Comparison of ENCODE assay signal across 1 cellular context in the genomic region with DNA sequence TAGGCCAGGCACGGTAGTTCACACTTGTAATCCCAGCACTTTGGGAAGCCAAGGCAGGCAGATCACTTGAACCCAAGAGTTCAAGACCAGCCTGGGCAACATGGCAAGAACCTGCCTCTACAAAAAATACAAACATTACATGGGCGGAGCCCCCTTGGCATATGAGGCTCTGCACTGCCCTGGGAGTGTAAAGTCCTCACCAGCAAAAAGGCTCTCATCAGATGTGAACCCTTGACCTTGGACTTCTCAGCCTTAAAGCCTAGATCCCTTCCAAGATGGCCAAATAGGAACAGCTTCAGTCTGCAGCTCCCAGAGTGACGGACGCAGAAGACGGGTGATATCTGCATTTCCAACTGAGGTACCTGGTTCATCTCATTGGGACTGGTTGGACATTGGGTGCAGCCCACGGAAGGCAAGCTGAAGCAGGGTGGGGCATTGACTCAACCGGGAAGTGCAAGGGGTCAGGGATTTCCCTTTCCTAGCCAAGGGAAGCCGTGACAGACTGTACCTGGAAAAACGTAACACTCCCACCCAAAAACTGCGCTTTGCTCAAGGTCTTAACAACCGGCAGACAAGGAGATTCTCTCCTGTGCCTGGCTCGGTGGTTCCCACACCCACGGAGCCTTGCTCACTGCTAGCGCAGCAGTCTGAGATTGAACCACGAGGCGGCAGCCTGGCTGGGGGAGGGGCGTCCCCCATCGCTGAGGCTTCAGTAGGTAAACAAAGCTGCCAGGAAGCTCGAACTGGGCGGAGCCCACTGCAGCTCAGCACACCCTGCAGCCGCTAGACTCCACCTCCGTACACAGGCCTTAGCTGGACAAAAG.
TF ChIP-seq lines count a peak whose summit lies in the region.
"Not testable (repeated sequence)": the region's sequence is repeated elsewhere in the genome, so short reads cannot be mapped to it uniquely, and the experiment has no call there.

No MANE protein-coding gene starts in this region.

TF ChIP-seq in K562, 482 proteins besides CTCF, POLR2A, EP300 and RAD21 (continued from another document and continues in another):
- TF ChIP-seq, protein P1, sequence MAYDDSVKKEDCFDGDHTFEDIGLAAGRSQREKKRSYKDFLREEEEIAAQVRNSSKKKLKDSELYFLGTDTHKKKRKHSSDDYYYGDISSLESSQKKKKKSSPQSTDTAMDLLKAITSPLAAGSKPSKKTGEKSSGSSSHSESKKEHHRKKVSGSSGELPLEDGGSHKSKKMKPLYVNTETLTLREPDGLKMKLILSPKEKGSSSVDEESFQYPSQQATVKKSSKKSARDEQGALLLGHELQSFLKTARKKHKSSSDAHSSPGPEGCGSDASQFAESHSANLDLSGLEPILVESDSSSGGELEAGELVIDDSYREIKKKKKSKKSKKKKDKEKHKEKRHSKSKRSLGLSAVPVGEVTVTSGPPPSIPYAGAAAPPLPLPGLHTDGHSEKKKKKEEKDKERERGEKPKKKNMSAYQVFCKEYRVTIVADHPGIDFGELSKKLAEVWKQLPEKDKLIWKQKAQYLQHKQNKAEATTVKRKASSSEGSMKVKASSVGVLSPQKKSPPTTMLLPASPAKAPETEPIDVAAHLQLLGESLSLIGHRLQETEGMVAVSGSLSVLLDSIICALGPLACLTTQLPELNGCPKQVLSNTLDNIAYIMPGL (CRISPR knock-in tag; IDR thresholded peaks at IDR 0.05): 0 out of 2 replicates have a peak, but pooled peaks have one; percentile 58
- peak; percentile 15; the same call in 1 of the 2 replicates for TF ChIP-seq JUN (IDR thresholded peaks at IDR 0.05; ENCODE audit: borderline replicate concordance, low read depth, low read length)
- TF ChIP-seq JUN (CRISPR knock-in tag; IDR thresholded peaks at IDR 0.05; ENCODE audit: borderline replicate concordance): not testable (repeated sequence)
- TF ChIP-seq, protein P2, sequence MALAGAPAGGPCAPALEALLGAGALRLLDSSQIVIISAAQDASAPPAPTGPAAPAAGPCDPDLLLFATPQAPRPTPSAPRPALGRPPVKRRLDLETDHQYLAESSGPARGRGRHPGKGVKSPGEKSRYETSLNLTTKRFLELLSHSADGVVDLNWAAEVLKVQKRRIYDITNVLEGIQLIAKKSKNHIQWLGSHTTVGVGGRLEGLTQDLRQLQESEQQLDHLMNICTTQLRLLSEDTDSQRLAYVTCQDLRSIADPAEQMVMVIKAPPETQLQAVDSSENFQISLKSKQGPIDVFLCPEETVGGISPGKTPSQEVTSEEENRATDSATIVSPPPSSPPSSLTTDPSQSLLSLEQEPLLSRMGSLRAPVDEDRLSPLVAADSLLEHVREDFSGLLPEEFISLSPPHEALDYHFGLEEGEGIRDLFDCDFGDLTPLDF (CRISPR knock-in tag; IDR thresholded peaks at IDR 0.05): peak; percentile 67; the same call in 1 of the 2 replicates
- TF ChIP-seq HIVEP1 (CRISPR knock-in tag; IDR thresholded peaks at IDR 0.05): 0 out of 2 replicates have a peak, but pooled peaks have one; percentile 33
- TF ChIP-seq SIN3A (IDR thresholded peaks at IDR 0.05; ENCODE audit: borderline replicate concordance in 2 of 2, control insufficient read depth in 1 of 2, low read depth in 2 of 2, low read length in 2 of 2): 0 out of 4 replicates have a peak, but pooled peaks of 1 of the 2 experiments have one; percentile 51
- TF ChIP-seq, protein P3, sequence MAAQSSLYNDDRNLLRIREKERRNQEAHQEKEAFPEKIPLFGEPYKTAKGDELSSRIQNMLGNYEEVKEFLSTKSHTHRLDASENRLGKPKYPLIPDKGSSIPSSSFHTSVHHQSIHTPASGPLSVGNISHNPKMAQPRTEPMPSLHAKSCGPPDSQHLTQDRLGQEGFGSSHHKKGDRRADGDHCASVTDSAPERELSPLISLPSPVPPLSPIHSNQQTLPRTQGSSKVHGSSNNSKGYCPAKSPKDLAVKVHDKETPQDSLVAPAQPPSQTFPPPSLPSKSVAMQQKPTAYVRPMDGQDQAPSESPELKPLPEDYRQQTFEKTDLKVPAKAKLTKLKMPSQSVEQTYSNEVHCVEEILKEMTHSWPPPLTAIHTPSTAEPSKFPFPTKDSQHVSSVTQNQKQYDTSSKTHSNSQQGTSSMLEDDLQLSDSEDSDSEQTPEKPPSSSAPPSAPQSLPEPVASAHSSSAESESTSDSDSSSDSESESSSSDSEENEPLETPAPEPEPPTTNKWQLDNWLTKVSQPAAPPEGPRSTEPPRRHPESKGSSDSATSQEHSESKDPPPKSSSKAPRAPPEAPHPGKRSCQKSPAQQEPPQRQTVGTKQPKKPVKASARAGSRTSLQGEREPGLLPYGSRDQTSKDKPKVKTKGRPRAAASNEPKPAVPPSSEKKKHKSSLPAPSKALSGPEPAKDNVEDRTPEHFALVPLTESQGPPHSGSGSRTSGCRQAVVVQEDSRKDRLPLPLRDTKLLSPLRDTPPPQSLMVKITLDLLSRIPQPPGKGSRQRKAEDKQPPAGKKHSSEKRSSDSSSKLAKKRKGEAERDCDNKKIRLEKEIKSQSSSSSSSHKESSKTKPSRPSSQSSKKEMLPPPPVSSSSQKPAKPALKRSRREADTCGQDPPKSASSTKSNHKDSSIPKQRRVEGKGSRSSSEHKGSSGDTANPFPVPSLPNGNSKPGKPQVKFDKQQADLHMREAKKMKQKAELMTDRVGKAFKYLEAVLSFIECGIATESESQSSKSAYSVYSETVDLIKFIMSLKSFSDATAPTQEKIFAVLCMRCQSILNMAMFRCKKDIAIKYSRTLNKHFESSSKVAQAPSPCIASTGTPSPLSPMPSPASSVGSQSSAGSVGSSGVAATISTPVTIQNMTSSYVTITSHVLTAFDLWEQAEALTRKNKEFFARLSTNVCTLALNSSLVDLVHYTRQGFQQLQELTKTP (IDR thresholded peaks at IDR 0.05; ENCODE audit: low read depth in 1 of 2, partially characterized antibody in 2 of 2): peak in 1 of 2 experiments; percentile 82
- TF ChIP-seq, protein P4, sequence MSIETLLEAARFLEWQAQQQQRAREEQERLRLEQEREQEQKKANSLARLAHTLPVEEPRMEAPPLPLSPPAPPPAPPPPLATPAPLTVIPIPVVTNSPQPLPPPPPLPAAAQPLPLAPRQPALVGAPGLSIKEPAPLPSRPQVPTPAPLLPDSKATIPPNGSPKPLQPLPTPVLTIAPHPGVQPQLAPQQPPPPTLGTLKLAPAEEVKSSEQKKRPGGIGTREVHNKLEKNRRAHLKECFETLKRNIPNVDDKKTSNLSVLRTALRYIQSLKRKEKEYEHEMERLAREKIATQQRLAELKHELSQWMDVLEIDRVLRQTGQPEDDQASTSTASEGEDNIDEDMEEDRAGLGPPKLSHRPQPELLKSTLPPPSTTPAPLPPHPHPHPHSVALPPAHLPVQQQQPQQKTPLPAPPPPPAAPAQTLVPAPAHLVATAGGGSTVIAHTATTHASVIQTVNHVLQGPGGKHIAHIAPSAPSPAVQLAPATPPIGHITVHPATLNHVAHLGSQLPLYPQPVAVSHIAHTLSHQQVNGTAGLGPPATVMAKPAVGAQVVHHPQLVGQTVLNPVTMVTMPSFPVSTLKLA (conservative IDR thresholded peaks at IDR 0.05): peak; percentile 90 to 95
- TF ChIP-seq CBX1 (IDR thresholded peaks at IDR 0.05; ENCODE audit: low read depth): peak; percentile 80; the same call in 1 of the 2 replicates
- 0 out of 2 replicates have a peak, but pooled peaks have one; percentile 25 for TF ChIP-seq POLR2AphosphoS5 (IDR thresholded peaks at IDR 0.05; ENCODE audit: control insufficient read depth, insufficient read depth, low read depth, low read length)
- TF ChIP-seq, protein P5, sequence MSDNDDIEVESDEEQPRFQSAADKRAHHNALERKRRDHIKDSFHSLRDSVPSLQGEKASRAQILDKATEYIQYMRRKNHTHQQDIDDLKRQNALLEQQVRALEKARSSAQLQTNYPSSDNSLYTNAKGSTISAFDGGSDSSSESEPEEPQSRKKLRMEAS (CRISPR knock-in tag; IDR thresholded peaks at IDR 0.05): peak; percentile 98
- TF ChIP-seq ESRRA (IDR thresholded peaks at IDR 0.05; ENCODE audit: borderline replicate concordance, low read depth): peak; percentile 66; the same call in 1 of the 2 replicates
- TF ChIP-seq STAT5A (IDR thresholded peaks at IDR 0.05; ENCODE audit: borderline replicate concordance, low read length): peak; percentile 27; the same call in 1 of the 2 replicates
- TF ChIP-seq, protein P6, sequence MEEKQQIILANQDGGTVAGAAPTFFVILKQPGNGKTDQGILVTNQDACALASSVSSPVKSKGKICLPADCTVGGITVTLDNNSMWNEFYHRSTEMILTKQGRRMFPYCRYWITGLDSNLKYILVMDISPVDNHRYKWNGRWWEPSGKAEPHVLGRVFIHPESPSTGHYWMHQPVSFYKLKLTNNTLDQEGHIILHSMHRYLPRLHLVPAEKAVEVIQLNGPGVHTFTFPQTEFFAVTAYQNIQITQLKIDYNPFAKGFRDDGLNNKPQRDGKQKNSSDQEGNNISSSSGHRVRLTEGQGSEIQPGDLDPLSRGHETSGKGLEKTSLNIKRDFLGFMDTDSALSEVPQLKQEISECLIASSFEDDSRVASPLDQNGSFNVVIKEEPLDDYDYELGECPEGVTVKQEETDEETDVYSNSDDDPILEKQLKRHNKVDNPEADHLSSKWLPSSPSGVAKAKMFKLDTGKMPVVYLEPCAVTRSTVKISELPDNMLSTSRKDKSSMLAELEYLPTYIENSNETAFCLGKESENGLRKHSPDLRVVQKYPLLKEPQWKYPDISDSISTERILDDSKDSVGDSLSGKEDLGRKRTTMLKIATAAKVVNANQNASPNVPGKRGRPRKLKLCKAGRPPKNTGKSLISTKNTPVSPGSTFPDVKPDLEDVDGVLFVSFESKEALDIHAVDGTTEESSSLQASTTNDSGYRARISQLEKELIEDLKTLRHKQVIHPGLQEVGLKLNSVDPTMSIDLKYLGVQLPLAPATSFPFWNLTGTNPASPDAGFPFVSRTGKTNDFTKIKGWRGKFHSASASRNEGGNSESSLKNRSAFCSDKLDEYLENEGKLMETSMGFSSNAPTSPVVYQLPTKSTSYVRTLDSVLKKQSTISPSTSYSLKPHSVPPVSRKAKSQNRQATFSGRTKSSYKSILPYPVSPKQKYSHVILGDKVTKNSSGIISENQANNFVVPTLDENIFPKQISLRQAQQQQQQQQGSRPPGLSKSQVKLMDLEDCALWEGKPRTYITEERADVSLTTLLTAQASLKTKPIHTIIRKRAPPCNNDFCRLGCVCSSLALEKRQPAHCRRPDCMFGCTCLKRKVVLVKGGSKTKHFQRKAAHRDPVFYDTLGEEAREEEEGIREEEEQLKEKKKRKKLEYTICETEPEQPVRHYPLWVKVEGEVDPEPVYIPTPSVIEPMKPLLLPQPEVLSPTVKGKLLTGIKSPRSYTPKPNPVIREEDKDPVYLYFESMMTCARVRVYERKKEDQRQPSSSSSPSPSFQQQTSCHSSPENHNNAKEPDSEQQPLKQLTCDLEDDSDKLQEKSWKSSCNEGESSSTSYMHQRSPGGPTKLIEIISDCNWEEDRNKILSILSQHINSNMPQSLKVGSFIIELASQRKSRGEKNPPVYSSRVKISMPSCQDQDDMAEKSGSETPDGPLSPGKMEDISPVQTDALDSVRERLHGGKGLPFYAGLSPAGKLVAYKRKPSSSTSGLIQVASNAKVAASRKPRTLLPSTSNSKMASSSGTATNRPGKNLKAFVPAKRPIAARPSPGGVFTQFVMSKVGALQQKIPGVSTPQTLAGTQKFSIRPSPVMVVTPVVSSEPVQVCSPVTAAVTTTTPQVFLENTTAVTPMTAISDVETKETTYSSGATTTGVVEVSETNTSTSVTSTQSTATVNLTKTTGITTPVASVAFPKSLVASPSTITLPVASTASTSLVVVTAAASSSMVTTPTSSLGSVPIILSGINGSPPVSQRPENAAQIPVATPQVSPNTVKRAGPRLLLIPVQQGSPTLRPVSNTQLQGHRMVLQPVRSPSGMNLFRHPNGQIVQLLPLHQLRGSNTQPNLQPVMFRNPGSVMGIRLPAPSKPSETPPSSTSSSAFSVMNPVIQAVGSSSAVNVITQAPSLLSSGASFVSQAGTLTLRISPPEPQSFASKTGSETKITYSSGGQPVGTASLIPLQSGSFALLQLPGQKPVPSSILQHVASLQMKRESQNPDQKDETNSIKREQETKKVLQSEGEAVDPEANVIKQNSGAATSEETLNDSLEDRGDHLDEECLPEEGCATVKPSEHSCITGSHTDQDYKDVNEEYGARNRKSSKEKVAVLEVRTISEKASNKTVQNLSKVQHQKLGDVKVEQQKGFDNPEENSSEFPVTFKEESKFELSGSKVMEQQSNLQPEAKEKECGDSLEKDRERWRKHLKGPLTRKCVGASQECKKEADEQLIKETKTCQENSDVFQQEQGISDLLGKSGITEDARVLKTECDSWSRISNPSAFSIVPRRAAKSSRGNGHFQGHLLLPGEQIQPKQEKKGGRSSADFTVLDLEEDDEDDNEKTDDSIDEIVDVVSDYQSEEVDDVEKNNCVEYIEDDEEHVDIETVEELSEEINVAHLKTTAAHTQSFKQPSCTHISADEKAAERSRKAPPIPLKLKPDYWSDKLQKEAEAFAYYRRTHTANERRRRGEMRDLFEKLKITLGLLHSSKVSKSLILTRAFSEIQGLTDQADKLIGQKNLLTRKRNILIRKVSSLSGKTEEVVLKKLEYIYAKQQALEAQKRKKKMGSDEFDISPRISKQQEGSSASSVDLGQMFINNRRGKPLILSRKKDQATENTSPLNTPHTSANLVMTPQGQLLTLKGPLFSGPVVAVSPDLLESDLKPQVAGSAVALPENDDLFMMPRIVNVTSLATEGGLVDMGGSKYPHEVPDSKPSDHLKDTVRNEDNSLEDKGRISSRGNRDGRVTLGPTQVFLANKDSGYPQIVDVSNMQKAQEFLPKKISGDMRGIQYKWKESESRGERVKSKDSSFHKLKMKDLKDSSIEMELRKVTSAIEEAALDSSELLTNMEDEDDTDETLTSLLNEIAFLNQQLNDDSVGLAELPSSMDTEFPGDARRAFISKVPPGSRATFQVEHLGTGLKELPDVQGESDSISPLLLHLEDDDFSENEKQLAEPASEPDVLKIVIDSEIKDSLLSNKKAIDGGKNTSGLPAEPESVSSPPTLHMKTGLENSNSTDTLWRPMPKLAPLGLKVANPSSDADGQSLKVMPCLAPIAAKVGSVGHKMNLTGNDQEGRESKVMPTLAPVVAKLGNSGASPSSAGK (IDR thresholded peaks at IDR 0.05): peak; percentile 84
- TF ChIP-seq NCOA1 (IDR thresholded peaks at IDR 0.05; ENCODE audit: low read depth): peak; percentile 66; the same call in 1 of the 2 replicates
- peak; percentile 53; the same call in 1 of the 2 replicates for TF ChIP-seq NFIC (IDR thresholded peaks at IDR 0.05)
- TF ChIP-seq ATF7 (IDR thresholded peaks at IDR 0.05): peak; percentile 82
- TF ChIP-seq FOXA1 (IDR thresholded peaks at IDR 0.05; ENCODE audit: borderline replicate concordance): peak; percentile 47; the same call in 1 of the 2 replicates
- TF ChIP-seq ZFX (CRISPR knock-in tag; IDR thresholded peaks at IDR 0.05): peak; percentile 35; the same call in 1 of the 2 replicates
- peak; percentile 39; the same call in 1 of the 2 replicates for TF ChIP-seq KLF13 (tag; IDR thresholded peaks at IDR 0.05; ENCODE audit: borderline replicate concordance, low read depth)
- TF ChIP-seq, protein P7, sequence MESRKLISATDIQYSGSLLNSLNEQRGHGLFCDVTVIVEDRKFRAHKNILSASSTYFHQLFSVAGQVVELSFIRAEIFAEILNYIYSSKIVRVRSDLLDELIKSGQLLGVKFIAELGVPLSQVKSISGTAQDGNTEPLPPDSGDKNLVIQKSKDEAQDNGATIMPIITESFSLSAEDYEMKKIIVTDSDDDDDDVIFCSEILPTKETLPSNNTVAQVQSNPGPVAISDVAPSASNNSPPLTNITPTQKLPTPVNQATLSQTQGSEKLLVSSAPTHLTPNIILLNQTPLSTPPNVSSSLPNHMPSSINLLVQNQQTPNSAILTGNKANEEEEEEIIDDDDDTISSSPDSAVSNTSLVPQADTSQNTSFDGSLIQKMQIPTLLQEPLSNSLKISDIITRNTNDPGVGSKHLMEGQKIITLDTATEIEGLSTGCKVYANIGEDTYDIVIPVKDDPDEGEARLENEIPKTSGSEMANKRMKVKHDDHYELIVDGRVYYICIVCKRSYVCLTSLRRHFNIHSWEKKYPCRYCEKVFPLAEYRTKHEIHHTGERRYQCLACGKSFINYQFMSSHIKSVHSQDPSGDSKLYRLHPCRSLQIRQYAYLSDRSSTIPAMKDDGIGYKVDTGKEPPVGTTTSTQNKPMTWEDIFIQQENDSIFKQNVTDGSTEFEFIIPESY (CRISPR knock-in tag; IDR thresholded peaks at IDR 0.05): peak; percentile 77
- peak; percentile 96 for TF ChIP-seq EP400 (IDR thresholded peaks at IDR 0.05)
